11 cellular contexts compared by ENCODE assay signal in genomic region chr3:101262393-101263240, GRCh38. TPM values are rescaled to one million over a fixed set of nuclear protein-coding genes. Genes with fewer than 3 reads are reported as not detected.
DNase-seq lines count a peak whose midpoint lies in the region; ATAC-seq and TF ChIP-seq lines count a peak whose summit lies in the region.
"Had no signal": no experiment of that assay in that cellular context is flagged by ENCODE, and none has a peak within 500 bp of the region (broad histone marks: within the 10 kb centered on the region; RNA-seq: fewer than 3 reads in every experiment).

No MANE protein-coding gene starts in this region.

- peaks cover 5 to 28% (median 17%) of the 10 kb centered on the region in 5 experiments for H3K9me3 Mint-ChIP-seq in brain
- H3K9me3 Mint-ChIP-seq: activated T-helper 17 cell treated with anti-CD3 and anti-CD28 coated beads, Interleukin-2, amount 50 U/mL, for 72 hours had no signal

- no peak overlapping the region for H3K4me3 Mint-ChIP-seq in brain
- H3K4me3 Mint-ChIP-seq: activated T-helper 17 cell treated with anti-CD3 and anti-CD28 coated beads, Interleukin-2, amount 50 U/mL, for 72 hours; naive B cell had no signal

- in situ Hi-C loops in HAP-1 (cut with MboI; ENCODE audit: low sequenced_read_pairs), result no loop called here

- TF ChIP-seq POLR2A in thyroid gland (IDR thresholded peaks at IDR 0.05), result no peak

- H3K27ac Mint-ChIP-seq in brain, result peak overlapping the region in 3 of 5 experiments; percentile 10 to 52 (median 15)
- H3K27ac Mint-ChIP-seq: activated T-helper 17 cell treated with anti-CD3 and anti-CD28 coated beads, Interleukin-2, amount 50 U/mL, for 72 hours; naive B cell had no signal

- H3K27me3 ChIP-seq in thyroid gland, result no peaks in the 10 kb centered on the region
- H3K27me3 ChIP-seq in HAP-1 (ENCODE audit: low read depth), result no peaks in the 10 kb centered on the region; the same call in 1 of the 2 replicates
- H3K27me3 ChIP-seq in effector memory CD4-positive, alpha-beta T cell (replicated peaks; ENCODE audit: control insufficient read depth, insufficient read depth, low read length, poor library complexity, severe bottlenecking), result no peaks in the 10 kb centered on the region

- no peak for DNase-seq in thyroid gland
- DNase-seq in SIG-M5 (lab: John Stamatoyannopoulos, UW), result no peak
- DNase-seq in HAP-1 (ENCODE audit: low spot score in 2 of 2), result no peak
- DNase-seq in effector memory CD4-positive, alpha-beta T cell, result no peak
- DNase-seq: naive B cell, NCI-H146 had no signal

- H3K27ac ChIP-seq in thyroid gland, result no peak overlapping the region
- no peak overlapping the region for H3K27ac ChIP-seq in effector memory CD4-positive, alpha-beta T cell (ENCODE audit: insufficient read depth, low read length, poor library complexity, severe bottlenecking)

- H3K36me3 ChIP-seq in thyroid gland, result no peaks in the 10 kb centered on the region
- no peaks in the 10 kb centered on the region for H3K36me3 ChIP-seq in HAP-1 (replicated peaks)
- no peaks in the 10 kb centered on the region for H3K36me3 ChIP-seq in effector memory CD4-positive, alpha-beta T cell (ENCODE audit: control insufficient read depth, insufficient read depth, low read length)

- peaks cover 4% of the 10 kb centered on the region for H3K36me3 Mint-ChIP-seq in brain

- no peaks in the 10 kb centered on the region for H3K27me3 Mint-ChIP-seq in brain
- H3K27me3 Mint-ChIP-seq: activated T-helper 17 cell treated with anti-CD3 and anti-CD28 coated beads, Interleukin-2, amount 50 U/mL, for 72 hours; naive B cell had no signal

- TF ChIP-seq CTCF in brain (conservative IDR thresholded peaks at IDR 0.05) (no peak), thyroid gland (IDR thresholded peaks at IDR 0.05) (no peak)

- peak; percentile 57 for ATAC-seq in GM18511 (IDR thresholded peaks at IDR 0.05; ENCODE audit: unreplicated experiment)
- ATAC-seq in GM21390 (IDR thresholded peaks at IDR 0.05; ENCODE audit: unreplicated experiment), result peak; percentile 73
- peak; percentile 95 for ATAC-seq in HG03045 (IDR thresholded peaks at IDR 0.05; ENCODE audit: unreplicated experiment)
- ATAC-seq: activated T-helper 17 cell treated with anti-CD3 and anti-CD28 coated beads, Interleukin-2, amount 50 U/mL, for 72 hours had no signal

- H3K4me1 ChIP-seq in thyroid gland (no peaks in the 10 kb centered on the region), HAP-1 (no peaks in the 10 kb centered on the region)
- H3K4me1 ChIP-seq in effector memory CD4-positive, alpha-beta T cell (ENCODE audit: control insufficient read depth, insufficient read depth, low read length, poor library complexity, severe bottlenecking), result no peaks in the 10 kb centered on the region

- intact Hi-C loops in thyroid gland (cut with DNase I), result no loop called here

- no peak overlapping the region for H3K4me3 ChIP-seq in thyroid gland (replicated peaks in 1 of 3)
- H3K4me3 ChIP-seq in HAP-1, result no peak overlapping the region
- H3K4me3 ChIP-seq in effector memory CD4-positive, alpha-beta T cell (ENCODE audit: insufficient read depth, low read depth, low read length, poor library complexity, severe bottlenecking), result no peak overlapping the region

- H3K4me1 Mint-ChIP-seq in brain, result peaks cover 9% of the 10 kb centered on the region
- H3K4me1 Mint-ChIP-seq: activated T-helper 17 cell treated with anti-CD3 and anti-CD28 coated beads, Interleukin-2, amount 50 U/mL, for 72 hours; naive B cell had no signal

- no peaks in the 10 kb centered on the region for H3K9me3 ChIP-seq in thyroid gland
- no peaks in the 10 kb centered on the region for H3K9me3 ChIP-seq in HAP-1
- H3K9me3 ChIP-seq in effector memory CD4-positive, alpha-beta T cell (ENCODE audit: control insufficient read depth, low read length), result no peaks in the 10 kb centered on the region

RNA-seq across cellular contexts. Expression of gene IMPG2, which starts 57.8 kb away (rescaled TPM):
- not detected for polyA plus RNA-seq in brain (ENCODE audit: insufficient read depth, low read depth, low replicate concordance)
- under 1 TPM; 0.24 to 0.58 (median 0.30) TPM for total RNA-seq in thyroid gland
